Comparison of ENCODE assay signal across 8 cellular contexts in genomic region chr6:156976144-156977088, GRCh38.
A peak's percentile ranks its signal among the peaks of the same experiment; 100 is the strongest.
DNase-seq lines count a peak whose midpoint lies in the region; ATAC-seq, FAIRE-seq and TF ChIP-seq lines count a peak whose summit lies in the region.

No MANE protein-coding gene starts in this region.

- peaks cover 33 to 95% (median 84%) of the 10 kb centered on the region in 4 donors for H3K4me1 Mint-ChIP-seq in naive thymus-derived CD8-positive, alpha-beta T cell

- TF ChIP-seq CTCF in D721Med (IDR thresholded peaks at IDR 0.05; ENCODE audit: insufficient read depth, missing control alignments) (no peak), GM13977 (IDR thresholded peaks at IDR 0.05; ENCODE audit: extremely low read depth, insufficient read depth, missing control alignments) (no peak)

- peak overlapping the region; percentile 69 to 88 (median 79) for H3K4me3 Mint-ChIP-seq in naive thymus-derived CD8-positive, alpha-beta T cell

- no peaks in the 10 kb centered on the region for H3K36me3 Mint-ChIP-seq in naive thymus-derived CD8-positive, alpha-beta T cell

- peak overlapping the region in 9 of 10 donors; percentile 24 to 88 (median 66) for H3K27ac Mint-ChIP-seq in naive thymus-derived CD8-positive, alpha-beta T cell

- DNase-seq in D721Med (ENCODE audit: insufficient read length, low spot score) (no peak), NAMALWA (ENCODE audit: low spot score) (peak; percentile 45), astrocyte of the hippocampus (ENCODE audit: low read depth, low spot score) (peak; percentile 69), NCI-H2171 treated with DMSO at 0.1 percent for 48 hours (lab: John Stamatoyannopoulos, UW) (no peak), HuH-7 (ENCODE audit: low spot score) (no peak), middle frontal gyrus (ENCODE audit: extremely low spot score, low spot score) (no peak), GM13977 (ENCODE audit: low spot score) (no peak)
- peak in 3 of 10 donors; percentile 5 to 26 (median 17) for DNase-seq in naive thymus-derived CD8-positive, alpha-beta T cell

- FAIRE-seq in D721Med (lab: Jason Lieb, UNC), result peak; percentile 32

- no peaks in the 10 kb centered on the region for H3K27me3 Mint-ChIP-seq in naive thymus-derived CD8-positive, alpha-beta T cell

- in situ Hi-C loops in GM13977 (cut with MboI; ENCODE audit: low pct_unique_long_range_greater_than_20kb, low sequenced_read_pairs, unreplicated experiment), result no loop called here

- no peaks in the 10 kb centered on the region for H3K9me3 Mint-ChIP-seq in naive thymus-derived CD8-positive, alpha-beta T cell

- POLR2A ChIA-PET in naive thymus-derived CD8-positive, alpha-beta T cell (lab: Charles Lee), result no interaction called here

- ATAC-seq in naive thymus-derived CD8-positive, alpha-beta T cell, result peak; percentile 71 to 75

Comparison
In these comparisons a context has a peak if more than half of its experiments do, and no peak if none do; other contexts are left out.
1. DNase-seq: peak in NAMALWA (single experiment) and astrocyte of the hippocampus (single experiment); none in D721Med (single experiment), NCI-H2171 treated with DMSO at 0.1 percent for 48 hours (single experiment), HuH-7 (single experiment), middle frontal gyrus (single experiment) and GM13977 (single experiment).